ENCODE assay signal across 8 cellular contexts in genomic region chr2:87341601-87342014, GRCh38.
A peak's percentile ranks its signal among the peaks of the same experiment; 100 is the strongest.
DNase-seq lines count a peak whose midpoint lies in the region; ATAC-seq and TF ChIP-seq lines count a peak whose summit lies in the region.
"Not testable (repeated sequence)": the region's sequence is repeated elsewhere in the genome, so short reads cannot be mapped to it uniquely, and the experiment has no call there.

No MANE protein-coding gene starts in this region.

- not testable (repeated sequence) for H3K4me1 ChIP-seq in Peyer's patch; breast epithelium; aorta (ENCODE audit: control insufficient read depth in 1 of 2, insufficient read depth in 2 of 2, low read length in 2 of 2)

- H3K36me3 ChIP-seq in Peyer's patch; breast epithelium; aorta (ENCODE audit: control insufficient read depth in 1 of 2, insufficient read depth in 2 of 2, low read length in 1 of 2): not testable (repeated sequence)

- not testable (repeated sequence) for H3K27ac ChIP-seq in Peyer's patch; breast epithelium; aorta (ENCODE audit: low read depth in 1 of 2, low read length in 2 of 2)

- DNase-seq in GM12865 (ENCODE audit: low read depth) (peak; percentile 33), Peyer's patch (peak; percentile 39 to 68 (median 56)), breast epithelium (ENCODE audit: low spot score in 2 of 2) (peak; percentile 50 to 55), Right ventricle myocardium inferior (ENCODE audit: missing footprints) (peak; percentile 90), myocyte (ENCODE audit: low read depth) (peak; percentile 67), aorta (peak; percentile 81 to 87)
- DNase-seq in activated CD8-positive, alpha-beta memory T cell treated with anti-CD3 and anti-CD28 coated beads for 24 hours, result peak; percentile 69
- DNase-seq in stimulated activated CD4-positive, alpha-beta T cell treated with anti-CD3 and anti-CD28 coated beads, Interleukin-15, amount 100 ng/mL, for 1 hour (ENCODE audit: low read depth in 1 of 2, low spot score in 1 of 2), result peak; percentile 38 to 50

- peak; percentile 33 for TF ChIP-seq CTCF in GM12865 (IDR thresholded peaks at IDR 0.05; ENCODE audit: insufficient read depth, low read depth, low read length, missing control alignments)
- peak in 5 of 6 experiments; percentile 16 to 52 (median 29) for TF ChIP-seq CTCF in Peyer's patch (IDR thresholded peaks at IDR 0.05)
- peak in 2 of 3 donors; percentile 35 to 50 for TF ChIP-seq CTCF in breast epithelium (IDR thresholded peaks at IDR 0.05)

- intact Hi-C loops in breast epithelium (cut with DNase I; ENCODE audit: low total_unique reads); Right ventricle myocardium inferior (cut with DNase I); aorta (cut with DNase I): not testable (repeated sequence)

- not testable (repeated sequence) for TF ChIP-seq POLR2A in Peyer's patch (IDR thresholded peaks at IDR 0.05); breast epithelium (IDR thresholded peaks at IDR 0.05)

- WGBS in aorta, 2 donors, result 19 to 33% methylated on average over 17 to 31 of the region's 31 CpGs

- H3K27me3 ChIP-seq in Peyer's patch; breast epithelium; aorta (ENCODE audit: control insufficient read depth in 1 of 2, insufficient read depth in 2 of 2, low read length in 1 of 2): not testable (repeated sequence)

- H3K4me3 ChIP-seq in GM12865 (ENCODE audit: low read depth, low read length); Peyer's patch; breast epithelium; aorta (ENCODE audit: low read length in 2 of 2): not testable (repeated sequence)

- not testable (repeated sequence) for H3K9me3 ChIP-seq in Peyer's patch; breast epithelium; aorta (ENCODE audit: control insufficient read depth, low read length)

- ATAC-seq in Right ventricle myocardium inferior; aorta (ENCODE audit: low FRiP score): not testable (repeated sequence)

Comparison
In these comparisons a context has a peak if more than half of its experiments do, and no peak if none do; other contexts are left out.
1. DNase-seq: peak in every context shown above with its lines; median percentile 90 in Right ventricle myocardium inferior; 84 in aorta; 69 in activated CD8-positive, alpha-beta memory T cell treated with anti-CD3 and anti-CD28 coated beads for 24 hours; 67 in myocyte; 56 in Peyer's patch; 52 in breast epithelium; 44 in stimulated activated CD4-positive, alpha-beta T cell treated with anti-CD3 and anti-CD28 coated beads, Interleukin-15, amount 100 ng/mL, for 1 hour; 33 in GM12865.